In genomic region chr12:24839268-24839791, GRCh38 we compare ENCODE assay signal across 8 cellular contexts.
DNase-seq lines count a peak whose midpoint lies in the region; ATAC-seq and TF ChIP-seq lines count a peak whose summit lies in the region.

No MANE protein-coding gene starts in this region.

- peaks cover 6% of the 10 kb centered on the region for H3K36me3 Mint-ChIP-seq in activated CD4-positive, alpha-beta memory T cell treated with anti-CD3 and anti-CD28 coated beads, Interleukin-2, amount 10 ng/mL, durations not matched to agents 7 days and 5 days (ENCODE audit: low read depth)
- H3K36me3 Mint-ChIP-seq in osteocyte (ENCODE audit: unreplicated experiment): peaks cover 26% of the 10 kb centered on the region

- CTCF ChIA-PET in activated CD4-positive, alpha-beta memory T cell treated with anti-CD3 and anti-CD28 coated beads, Interleukin-2, amount 10 ng/mL, durations not matched to agents 7 days and 5 days (lab: Charles Lee): interaction anchor here (1.2 to 2.3 kb wide), 3 partner anchors 11 to 62 kb away, joined by 3 to 6 read pairs (median 6); no protein-coding TSS in a partner anchor

- POLR2A ChIA-PET in activated CD4-positive, alpha-beta memory T cell treated with anti-CD3 and anti-CD28 coated beads, Interleukin-2, amount 10 ng/mL, durations not matched to agents 7 days and 5 days (lab: Charles Lee): interaction anchor here (0.8 to 2.5 kb wide), 6 partner anchors 35 to 214 kb away, joined by 3 to 11 read pairs (median 5); a partner anchor contains a TSS

- no peaks in the 10 kb centered on the region for H3K27me3 Mint-ChIP-seq in activated CD4-positive, alpha-beta memory T cell treated with anti-CD3 and anti-CD28 coated beads, Interleukin-2, amount 10 ng/mL, durations not matched to agents 7 days and 5 days
- no peaks in the 10 kb centered on the region for H3K27me3 Mint-ChIP-seq in osteocyte (ENCODE audit: unreplicated experiment)

- peak overlapping the region; percentile 83 for H3K27ac Mint-ChIP-seq in activated CD4-positive, alpha-beta memory T cell treated with anti-CD3 and anti-CD28 coated beads, Interleukin-2, amount 10 ng/mL, durations not matched to agents 7 days and 5 days
- peak overlapping the region; percentile 91 for H3K27ac Mint-ChIP-seq in osteocyte (ENCODE audit: unreplicated experiment)

- ATAC-seq in GM18867 (IDR thresholded peaks at IDR 0.05; ENCODE audit: unreplicated experiment) (peak; percentile 84), HG02884 (IDR thresholded peaks at IDR 0.05; ENCODE audit: unreplicated experiment) (peak; percentile 85)

- H3K4me3 Mint-ChIP-seq in activated CD4-positive, alpha-beta memory T cell treated with anti-CD3 and anti-CD28 coated beads, Interleukin-2, amount 10 ng/mL, durations not matched to agents 7 days and 5 days: peak overlapping the region; percentile 44
- no peak overlapping the region for H3K4me3 Mint-ChIP-seq in osteocyte (ENCODE audit: unreplicated experiment)

- DNase-seq in activated CD4-positive, alpha-beta memory T cell treated with anti-CD3 and anti-CD28 coated beads, Interleukin-2, amount 10 ng/mL, durations not matched to agents 7 days and 5 days: peak; percentile 77
- no peak for DNase-seq in osteocyte (ENCODE audit: extremely low spot score, unreplicated experiment)
- DNase-seq in NCI-H510A treated with DMSO at 0.1 percent for 48 hours (lab: John Stamatoyannopoulos, UW): no peak
- DNase-seq in SIG-M5 treated with dmso at 0.1 percent for 504 hours (lab: John Stamatoyannopoulos, UW; ENCODE audit: unreplicated experiment): no peak
- no peak for DNase-seq in SK-N-DZ (ENCODE audit: low spot score)
- no peak for DNase-seq in T1000 (lab: John Stamatoyannopoulos, UW)

- TF ChIP-seq CTCF in osteocyte (IDR thresholded peaks at IDR 0.05): no peak

- H3K4me1 Mint-ChIP-seq in activated CD4-positive, alpha-beta memory T cell treated with anti-CD3 and anti-CD28 coated beads, Interleukin-2, amount 10 ng/mL, durations not matched to agents 7 days and 5 days: peaks cover 37% of the 10 kb centered on the region
- H3K4me1 Mint-ChIP-seq in osteocyte (ENCODE audit: unreplicated experiment): peaks cover 41% of the 10 kb centered on the region

- H3K9me3 Mint-ChIP-seq in activated CD4-positive, alpha-beta memory T cell treated with anti-CD3 and anti-CD28 coated beads, Interleukin-2, amount 10 ng/mL, durations not matched to agents 7 days and 5 days: no peaks in the 10 kb centered on the region
- H3K9me3 Mint-ChIP-seq in osteocyte (ENCODE audit: unreplicated experiment): no peaks in the 10 kb centered on the region
